Comparison of ENCODE assay signal across 8 cellular contexts in the genomic region with DNA sequence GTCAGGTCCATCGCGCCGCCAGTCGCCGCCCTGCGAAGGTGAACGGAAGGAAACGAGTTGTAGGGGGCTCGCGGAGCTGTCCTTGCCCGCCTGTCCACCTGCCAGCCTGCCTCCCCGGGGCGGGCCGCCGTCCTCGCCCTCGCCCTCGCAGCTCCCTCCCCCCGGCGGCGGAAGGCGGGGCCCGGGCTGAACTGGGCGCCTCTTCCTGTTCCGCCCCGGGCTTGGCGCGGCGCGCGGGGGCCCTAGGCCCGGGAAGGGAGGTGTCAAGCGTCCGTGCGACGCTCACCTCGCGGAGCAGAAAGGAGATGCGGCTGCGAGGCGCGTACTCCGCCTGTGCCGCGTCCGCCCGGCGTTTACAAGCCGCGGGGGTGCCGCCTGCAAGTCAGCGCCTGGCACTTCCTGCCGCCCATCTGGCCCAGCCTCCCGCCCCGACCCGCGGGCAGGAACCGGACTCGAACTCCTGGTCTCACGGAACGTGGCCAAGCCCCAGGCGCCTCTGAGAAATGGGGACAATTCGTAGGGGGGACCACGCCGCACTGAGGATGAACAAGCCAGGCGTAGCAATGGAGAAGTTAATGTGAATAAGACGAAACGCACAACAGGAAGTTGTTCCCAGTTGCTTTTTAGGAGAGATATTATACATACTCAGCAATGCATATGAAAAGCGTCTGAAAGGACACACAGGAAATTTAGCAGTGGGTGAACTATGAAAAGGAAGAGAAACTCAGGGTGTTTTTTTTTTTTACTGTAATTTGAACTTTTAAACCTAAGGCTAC. TPM values are rescaled to one million over a fixed set of nuclear protein-coding genes. Genes with fewer than 3 reads are reported as not detected.
DNase-seq lines count a peak whose midpoint lies in the region; FAIRE-seq and TF ChIP-seq lines count a peak whose summit lies in the region.

A gene (minus strand): TSS at position 108 of the 776 bp plus-strand sequence. CDS start 97 bp downstream, at position 11.

- H3K9me3 ChIP-seq in ES-I3 (ENCODE audit: control insufficient read depth, insufficient read depth, low read length): no peaks in the 10 kb centered on the region
- no peaks in the 10 kb centered on the region for H3K9me3 ChIP-seq in neural progenitor cell (ENCODE audit: low read depth)

- peaks cover 18% of the 10 kb centered on the region for H4K20me1 ChIP-seq in neural progenitor cell (ENCODE audit: low read depth)

- peak within 1 kb of the TSS; percentile 89 for H2AFZ ChIP-seq in neural progenitor cell (replicated peaks)

- peak within 1 kb of the TSS; percentile 90 for H3K4me2 ChIP-seq in neural progenitor cell

- H3K4me1 Mint-ChIP-seq in neural progenitor cell: peaks cover 22% of the 10 kb centered on the region

- H3K36me3 ChIP-seq in ES-I3 (ENCODE audit: insufficient read depth, low read length) (no peaks in the 10 kb centered on the region), neural progenitor cell (no peaks in the 10 kb centered on the region)

- TF ChIP-seq POLR2A in H54 (IDR thresholded peaks at IDR 0.05; ENCODE audit: low read depth, low read length): peak; percentile 55

- H3K36me3 Mint-ChIP-seq in neural progenitor cell: peaks cover 19% of the 10 kb centered on the region

- FAIRE-seq in H54 (lab: Jason Lieb, UNC): no peak

- TF ChIP-seq CTCF in foreskin fibroblast (IDR thresholded peaks at IDR 0.05; ENCODE audit: low read depth, low read length): no peak
- TF ChIP-seq CTCF in neural progenitor cell (IDR thresholded peaks at IDR 0.05): no peak

- H3K9ac ChIP-seq in ES-I3 (ENCODE audit: low read depth, low read length) (peak within 1 kb of the TSS; percentile 94), neural progenitor cell (no peak within 1 kb of the TSS)

- peaks cover 3% of the 10 kb centered on the region for H3K27me3 Mint-ChIP-seq in neural progenitor cell (ENCODE audit: insufficient read depth, low read depth)

- peaks cover 24% of the 10 kb centered on the region for H3K79me2 ChIP-seq in neural progenitor cell (ENCODE audit: low read depth)

- peak within 1 kb of the TSS; percentile 6 for H3K27ac Mint-ChIP-seq in neural progenitor cell

- peak; percentile 77 for DNase-seq in H54 (ENCODE audit: insufficient read length, low spot score)
- DNase-seq in M059J (ENCODE audit: low read depth): peak; percentile 85
- DNase-seq in SIG-M5 treated with dmso at 0.1 percent for 504 hours (lab: John Stamatoyannopoulos, UW; ENCODE audit: unreplicated experiment): peak; percentile 78
- DNase-seq in activated gamma-delta T cell (lab: John Stamatoyannopoulos, UW): peak; percentile 87
- DNase-seq in foreskin fibroblast: peak; percentile 87 to 96
- DNase-seq in neural progenitor cell (ENCODE audit: low spot score): peak; percentile 92
- peak; percentile 67 for DNase-seq in stromal cell of bone marrow (ENCODE audit: low read depth)

- H3K27me3 ChIP-seq in neural progenitor cell: no peaks in the 10 kb centered on the region

- H3K4me1 ChIP-seq in ES-I3 (ENCODE audit: insufficient read depth, low read length) (peaks cover 5% of the 10 kb centered on the region; the same call in 1 of the 2 replicates), neural progenitor cell (peaks cover 14% of the 10 kb centered on the region)

- H3K27ac ChIP-seq in neural progenitor cell: peak within 1 kb of the TSS; percentile 1

- peak within 1 kb of the TSS; percentile 97 for H3K4me3 Mint-ChIP-seq in neural progenitor cell

- H3F3A ChIP-seq in neural progenitor cell (ENCODE audit: low read depth): peaks cover 25% of the 10 kb centered on the region

- peak within 1 kb of the TSS; percentile 79 for H3K4me3 ChIP-seq in foreskin fibroblast (ENCODE audit: low read depth in 1 of 2, low read length in 2 of 2)
- H3K4me3 ChIP-seq in neural progenitor cell: peak within 1 kb of the TSS; percentile 66

- no peaks in the 10 kb centered on the region for H3K9me3 Mint-ChIP-seq in neural progenitor cell

RNA-seq across cellular contexts. Expression of the gene that starts here (rescaled TPM):
- 30.2 and 43.4 TPM in 2 replicates for total RNA-seq in M059J (2014; rRNA removed; shearing (Covaris generic))
- 15.8 and 21.8 TPM in 2 replicates for total RNA-seq in neural progenitor cell (ENCODE audit: low replicate concordance)

Comparison
In these comparisons a context has a peak if more than half of its experiments do, and no peak if none do; other contexts are left out.
1. Peak in every context shown above with its lines: DNase-seq, H3K4me3 ChIP-seq and H3K27ac ChIP-seq.